12 cellular contexts compared by ENCODE assay signal in genomic region chr16:19680972-19681371, GRCh38. TPM values are rescaled to one million over a fixed set of nuclear protein-coding genes. Genes with fewer than 3 reads are reported as not detected.
A peak's percentile ranks its signal among the peaks of the same experiment; 100 is the strongest.
DNase-seq lines count a peak whose midpoint lies in the region; ATAC-seq and TF ChIP-seq lines count a peak whose summit lies in the region.
"Had no signal": no experiment of that assay in that cellular context is flagged by ENCODE, and none has a peak within 500 bp of the region (broad histone marks: within the 10 kb centered on the region; RNA-seq: fewer than 3 reads in every experiment).

No MANE protein-coding gene starts in this region.

- peaks cover 67% of the 10 kb centered on the region for H3K36me3 Mint-ChIP-seq in brain
- H3K36me3 Mint-ChIP-seq in nephron progenitor cell (ENCODE audit: low read depth): peaks cover 45% of the 10 kb centered on the region
- peaks cover 56% of the 10 kb centered on the region for H3K36me3 Mint-ChIP-seq in activated T-helper 17 cell treated with anti-CD3 and anti-CD28 coated beads, Interleukin-2, amount 50 U/mL, for 72 hours (ENCODE audit: low read depth)

- H3K9me3 Mint-ChIP-seq in brain (peaks cover 0 to 23% (median 12%) of the 10 kb centered on the region in 5 experiments), nephron progenitor cell (peaks cover 10% of the 10 kb centered on the region)
- H3K9me3 Mint-ChIP-seq in activated T-helper 17 cell treated with anti-CD3 and anti-CD28 coated beads, Interleukin-2, amount 50 U/mL, for 72 hours: no peaks in the 10 kb centered on the region

- H3K4me3 Mint-ChIP-seq in brain (no peak overlapping the region), nephron progenitor cell (no peak overlapping the region)
- no peak overlapping the region for H3K4me3 Mint-ChIP-seq in activated T-helper 17 cell treated with anti-CD3 and anti-CD28 coated beads, Interleukin-2, amount 50 U/mL, for 72 hours
- H3K4me3 Mint-ChIP-seq: activated T-cell treated with anti-CD3 and anti-CD28 coated beads, Interleukin-2, amount 50 U/mL, for 24 hours; CD8-positive, alpha-beta memory T cell had no signal

- DNase-seq in DMS79 (lab: John Stamatoyannopoulos, UW) (peak; percentile 13), NCI-H128 (lab: John Stamatoyannopoulos, UW; ENCODE audit: unreplicated experiment) (peak; percentile 12), nephron progenitor cell (no peak), C1 segment of cervical spinal cord (lab: John Stamatoyannopoulos, UW) (no peak)
- DNase-seq: activated T-cell treated with anti-CD3 and anti-CD28 coated beads, Interleukin-2, amount 50 U/mL, for 24 hours; adrenal gland; CD8-positive, alpha-beta memory T cell; NK-92 treated with Interleukin-12 subunit alpha and Interleukin-12 subunit beta, amount 100 ng/mL, for 24 hours had no signal

- H3K27me3 Mint-ChIP-seq in brain: no peaks in the 10 kb centered on the region
- no peaks in the 10 kb centered on the region for H3K27me3 Mint-ChIP-seq in nephron progenitor cell (ENCODE audit: low read depth, poor library complexity)
- no peaks in the 10 kb centered on the region for H3K27me3 Mint-ChIP-seq in activated T-helper 17 cell treated with anti-CD3 and anti-CD28 coated beads, Interleukin-2, amount 50 U/mL, for 72 hours
- H3K27me3 Mint-ChIP-seq: activated T-cell treated with anti-CD3 and anti-CD28 coated beads, Interleukin-2, amount 50 U/mL, for 24 hours; CD8-positive, alpha-beta memory T cell had no signal

- no peak for ATAC-seq in HG02884 (IDR thresholded peaks at IDR 0.05; ENCODE audit: unreplicated experiment)
- ATAC-seq in activated T-helper 17 cell treated with anti-CD3 and anti-CD28 coated beads, Interleukin-2, amount 50 U/mL, for 72 hours (replicated peaks): no peak
- ATAC-seq in GM19324 (IDR thresholded peaks at IDR 0.05; ENCODE audit: low FRiP score, unreplicated experiment): no peak

- peaks cover 10% of the 10 kb centered on the region for H3K4me1 Mint-ChIP-seq in brain
- H3K4me1 Mint-ChIP-seq in nephron progenitor cell: peaks cover 17% of the 10 kb centered on the region
- H3K4me1 Mint-ChIP-seq in activated T-helper 17 cell treated with anti-CD3 and anti-CD28 coated beads, Interleukin-2, amount 50 U/mL, for 72 hours: no peaks in the 10 kb centered on the region
- H3K4me1 Mint-ChIP-seq: CD8-positive, alpha-beta memory T cell had no signal

- TF ChIP-seq CTCF in brain (conservative IDR thresholded peaks at IDR 0.05): no peak
- TF ChIP-seq CTCF in nephron progenitor cell (IDR thresholded peaks at IDR 0.05): no peak

- H3K27ac Mint-ChIP-seq in brain (peak overlapping the region in 4 of 5 experiments; percentile 20 to 81 (median 67)), nephron progenitor cell (peak overlapping the region; percentile 50)
- no peak overlapping the region for H3K27ac Mint-ChIP-seq in activated T-helper 17 cell treated with anti-CD3 and anti-CD28 coated beads, Interleukin-2, amount 50 U/mL, for 72 hours
- H3K27ac Mint-ChIP-seq: activated T-cell treated with anti-CD3 and anti-CD28 coated beads, Interleukin-2, amount 50 U/mL, for 24 hours had no signal

RNA-seq across cellular contexts. Expression of gene KNOP1, which starts 37.1 kb away (rescaled TPM):
- polyA plus RNA-seq in brain (ENCODE audit: insufficient read depth, low read depth, low replicate concordance): 39.5 TPM
- total RNA-seq in activated T-helper 17 cell treated with anti-CD3 and anti-CD28 coated beads, Interleukin-2, amount 50 U/mL, for 72 hours: 10 to 100 TPM; 15.6 to 26.6 TPM

RNA-seq across cellular contexts. Expression of gene IQCK, which starts 37.1 kb away (rescaled TPM):
- polyA plus RNA-seq in brain (ENCODE audit: insufficient read depth, low read depth, low replicate concordance): 52.4 TPM
- 1 to 10 TPM; 1.7 to 2.9 TPM for total RNA-seq in activated T-helper 17 cell treated with anti-CD3 and anti-CD28 coated beads, Interleukin-2, amount 50 U/mL, for 72 hours

Comparison
In these comparisons a context has a peak if more than half of its experiments do, and no peak if none do; other contexts are left out.
1. DNase-seq: peak in DMS79 (single experiment) and NCI-H128 (single experiment); none in nephron progenitor cell (single experiment) and C1 segment of cervical spinal cord (0 of 14).